ENCODE assay signal across 8 cellular contexts in genomic region chr10:69180525-69181204, GRCh38. TPM values are rescaled to one million over a fixed set of nuclear protein-coding genes. Genes with fewer than 3 reads are reported as not detected.
A peak's percentile ranks its signal among the peaks of the same experiment; 100 is the strongest.
DNase-seq lines count a peak whose midpoint lies in the region; ATAC-seq and TF ChIP-seq lines count a peak whose summit lies in the region.

No MANE protein-coding gene starts in this region.

- peak overlapping the region; percentile 93 for H3K9ac ChIP-seq in neuronal stem cell (ENCODE audit: low read depth, low read length, poor library complexity)

- DNase-seq in Caco-2 (peak; percentile 26 to 59), WTC11 (ENCODE audit: low spot score) (no peak), neuronal stem cell (ENCODE audit: low spot score) (peak; percentile 9), NCI-H1105 (lab: John Stamatoyannopoulos, UW) (no peak), DMS153 (lab: John Stamatoyannopoulos, UW) (no peak)

- H4K8ac ChIP-seq in neuronal stem cell (ENCODE audit: low read depth, low read length): no peak overlapping the region

- H3K18ac ChIP-seq in neuronal stem cell (ENCODE audit: low read length): peak overlapping the region; percentile 83

- TF ChIP-seq CTCF in Caco-2 (IDR thresholded peaks at IDR 0.05; ENCODE audit: insufficient read depth in 1 of 2, low read depth in 1 of 2, low read length in 1 of 2, severe bottlenecking in 1 of 2, unreplicated experiment in 1 of 2) (no peak), WTC11 (IDR thresholded peaks at IDR 0.05) (no peak)

- H2BK15ac ChIP-seq in neuronal stem cell (ENCODE audit: low read length): no peak overlapping the region

- no peak overlapping the region for H3K4ac ChIP-seq in neuronal stem cell (ENCODE audit: low read length)

- H3K4me3 ChIP-seq in Caco-2 (ENCODE audit: low read depth, low read length): peak overlapping the region; percentile 94
- H3K4me3 ChIP-seq in esophagus (ENCODE audit: low read depth in 1 of 2, low read length in 2 of 2): peak overlapping the region; percentile 92 to 94
- H3K4me3 ChIP-seq in neuronal stem cell (ENCODE audit: low read length in 2 of 2): peak overlapping the region; percentile 93 to 99

- H3K14ac ChIP-seq in neuronal stem cell (ENCODE audit: low read length): no peak overlapping the region

- H3K9me3 Mint-ChIP-seq in Caco-2 (ENCODE audit: unreplicated experiment): no peaks in the 10 kb centered on the region
- 0 out of 2 replicates have a peak, but pooled peaks cover 2% of the 10 kb centered on the region for H3K9me3 Mint-ChIP-seq in WTC11

- H3K27ac Mint-ChIP-seq in Caco-2 (ENCODE audit: unreplicated experiment) (peak overlapping the region; percentile 100), WTC11 (peak overlapping the region; percentile 100)

- H3K36me3 Mint-ChIP-seq in Caco-2 (ENCODE audit: insufficient read depth, unreplicated experiment) (peaks cover 27% of the 10 kb centered on the region), WTC11 (no peaks in the 10 kb centered on the region; the same call in 1 of the 2 replicates)

- H3K23ac ChIP-seq in neuronal stem cell (ENCODE audit: low read depth, low read length, poor library complexity): peak overlapping the region; percentile 87

- peak overlapping the region; percentile 83 to 91 for H3K27ac ChIP-seq in esophagus (ENCODE audit: low read depth in 2 of 2, low read length in 1 of 2)
- H3K27ac ChIP-seq in neuronal stem cell (replicated peaks; ENCODE audit: low read length): no peak overlapping the region

- peak overlapping the region; percentile 90 for H2AFZ ChIP-seq in neuronal stem cell (ENCODE audit: low read length)

- no peaks in the 10 kb centered on the region for H3K27me3 Mint-ChIP-seq in Caco-2 (ENCODE audit: insufficient read depth, unreplicated experiment)
- H3K27me3 Mint-ChIP-seq in WTC11 (ENCODE audit: low read depth): no peaks in the 10 kb centered on the region

- H3K4me1 ChIP-seq in Caco-2: no peaks in the 10 kb centered on the region
- no peaks in the 10 kb centered on the region for H3K4me1 ChIP-seq in esophagus (ENCODE audit: control insufficient read depth in 2 of 2, insufficient read depth in 2 of 2, low read length in 1 of 2)
- H3K4me1 ChIP-seq in neuronal stem cell (ENCODE audit: control insufficient read depth in 2 of 2, insufficient read depth in 1 of 2, low read depth in 1 of 2, low read length in 2 of 2): peaks cover 4 to 8% of the 10 kb centered on the region in 2 donors

- H2BK120ac ChIP-seq in neuronal stem cell (ENCODE audit: low read depth, low read length): no peak overlapping the region

- BruUV-seq in Caco-2 (replicated peaks; lab: Mats Ljungman, UMichigan): TSS peak; percentile 37

- ATAC-seq in HG03095 (IDR thresholded peaks at IDR 0.05; ENCODE audit: unreplicated experiment) (peak; percentile 25), WTC11 (no peak), GM18909 (IDR thresholded peaks at IDR 0.05; ENCODE audit: poor library complexity, unreplicated experiment) (no peak)

- no peak overlapping the region for H2BK12ac ChIP-seq in neuronal stem cell (ENCODE audit: low read length)

- peak overlapping the region; percentile 12 for H2AK5ac ChIP-seq in neuronal stem cell (ENCODE audit: low read depth, low read length)

- H3K4me3 Mint-ChIP-seq in Caco-2 (ENCODE audit: unreplicated experiment) (peak overlapping the region; percentile 79), WTC11 (peak overlapping the region; percentile 92)

- POLR2A ChIA-PET in Caco-2 (lab: Charles Lee): interaction anchor here (1.0 kb wide), 1 partner anchor 224 kb away, joined by 3 read pairs; the partner anchor contains the start of gene DDX21
- POLR2A ChIA-PET in WTC11 (lab: Charles Lee): no interaction called here

- H3K36me3 ChIP-seq in Caco-2 (ENCODE audit: control insufficient read depth, insufficient read depth, low read length): peaks cover 2% of the 10 kb centered on the region; the same call in 1 of the 2 replicates
- H3K36me3 ChIP-seq in esophagus (ENCODE audit: control insufficient read depth in 2 of 2, insufficient read depth in 2 of 2, low read length in 1 of 2): peaks cover 0 to 4% of the 10 kb centered on the region in 2 donors
- H3K36me3 ChIP-seq in neuronal stem cell (replicated peaks in 1 of 2; ENCODE audit: control insufficient read depth in 2 of 2, insufficient read depth in 2 of 2, low read length in 2 of 2): peaks cover 0 to 26% of the 10 kb centered on the region in 2 donors

- H3K9me3 ChIP-seq in Caco-2: no peaks in the 10 kb centered on the region
- no peaks in the 10 kb centered on the region for H3K9me3 ChIP-seq in esophagus (ENCODE audit: control insufficient read depth in 2 of 2, insufficient read depth in 1 of 2, low read depth in 1 of 2, low read length in 1 of 2)
- H3K9me3 ChIP-seq in neuronal stem cell (replicated peaks in 1 of 2; ENCODE audit: control insufficient read depth in 2 of 2, insufficient read depth in 1 of 2, low read depth in 1 of 2, low read length in 2 of 2): no peaks in the 10 kb centered on the region

- 2 to 3% methylated on average over 29 of the region's 29 CpGs for WGBS in esophagus, 2 donors
- WGBS in neuronal stem cell (ENCODE audit: extremely low coverage in 2 of 2, insufficient read length in 2 of 2, insufficient replicate concordance in 1 of 2), 2 donors: no CpG with 5 or more reads among the region's 29 CpGs

- H3K27me3 ChIP-seq in Caco-2 (replicated peaks; ENCODE audit: control insufficient read depth, insufficient read depth, low read length): no peaks in the 10 kb centered on the region
- no peaks in the 10 kb centered on the region for H3K27me3 ChIP-seq in esophagus (ENCODE audit: control insufficient read depth in 1 of 2, insufficient read depth in 2 of 2, low read length in 2 of 2)
- H3K27me3 ChIP-seq in neuronal stem cell (ENCODE audit: control insufficient read depth in 3 of 3, insufficient read depth in 3 of 3, low read depth in 1 of 3, low read length in 3 of 3): no peaks in the 10 kb centered on the region

- H3K79me1 ChIP-seq in neuronal stem cell (ENCODE audit: low read depth, low read length): peaks cover 8% of the 10 kb centered on the region

- intact Hi-C loops in Caco-2 (cut with micrococcal nuclease; ENCODE audit: unreplicated experiment): loop anchor here (1.0 kb wide), 1 partner anchor 56 kb away; the partner anchor contains the start of gene VPS26A

- H3K4me2 ChIP-seq in neuronal stem cell (ENCODE audit: insufficient read depth, low read length, poor library complexity, severe bottlenecking): peak overlapping the region; percentile 79

- H4K91ac ChIP-seq in neuronal stem cell (ENCODE audit: low read depth, low read length, poor library complexity): no peak overlapping the region

- CTCF ChIA-PET in Caco-2 (lab: Charles Lee): interaction anchor here (1.0 kb wide), 1 partner anchor 36 kb away, joined by 4 read pairs; no protein-coding TSS in a partner anchor
- CTCF ChIA-PET in WTC11 (lab: Charles Lee): no interaction called here

- H2BK5ac ChIP-seq in neuronal stem cell (ENCODE audit: low read length): no peak overlapping the region

- H3K4me1 Mint-ChIP-seq in Caco-2 (ENCODE audit: low read depth, unreplicated experiment): peaks cover 15% of the 10 kb centered on the region
- peaks cover 13% of the 10 kb centered on the region for H3K4me1 Mint-ChIP-seq in WTC11

TF ChIP-seq in WTC11, 78 proteins besides CTCF, POLR2A, EP300 and RAD21 (continues in another document):
- 0 out of 2 replicates have a peak, but pooled peaks have one; percentile 66 for TF ChIP-seq ZBTB43 (CRISPR knock-in tag; IDR thresholded peaks at IDR 0.05)
- TF ChIP-seq TP53 (CRISPR knock-in tag; IDR thresholded peaks at IDR 0.05): no peak

RNA-seq across cellular contexts. Expression of gene SUPV3L1, which starts 0.6 kb away (rescaled TPM):
- total RNA-seq in Caco-2 (2022) (77.1 and 79.2 TPM in 2 replicates), WTC11 (2021) (41.2 to 43.7 TPM (median 43.0 TPM) in 3 replicates)
- polyA plus RNA-seq in esophagus: 10 to 100 TPM; 23.6 to 40.1 TPM
- polyA plus RNA-seq in neuronal stem cell (2013, experiment 1 of 2): 24.6 TPM
- 23.6 TPM for polyA plus RNA-seq in neuronal stem cell (2013, experiment 2 of 2)

RNA-seq across cellular contexts. Expression of gene HKDC1, which starts 39.5 kb away (rescaled TPM):
- total RNA-seq in Caco-2 (2022): 18.7 and 24.5 TPM in 2 replicates
- 0.09 TPM in 2 of 3 replicates, not detected in the other for total RNA-seq in WTC11 (2021)
- polyA plus RNA-seq in esophagus: under 1 TPM; 0.12 TPM
- polyA plus RNA-seq in neuronal stem cell (2013, experiment 1 of 2): not detected
- not detected for polyA plus RNA-seq in neuronal stem cell (2013, experiment 2 of 2)

RNA-seq across cellular contexts. Expression of gene VPS26A, which starts 56.7 kb away (rescaled TPM):
- 133 and 143 TPM in 2 replicates for total RNA-seq in Caco-2 (2022)
- total RNA-seq in WTC11 (2021): 34.2 to 39.4 TPM (median 37.4 TPM) in 3 replicates
- 10 to 100 TPM; 25.5 to 33.1 TPM for polyA plus RNA-seq in esophagus
- polyA plus RNA-seq in neuronal stem cell (2013, experiment 1 of 2): 44.4 TPM
- 45.6 TPM for polyA plus RNA-seq in neuronal stem cell (2013, experiment 2 of 2)

Comparison
In these comparisons a context has a peak if more than half of its experiments do, and no peak if none do; other contexts are left out.
1. DNase-seq: peak in Caco-2 (2 of 2) and neuronal stem cell (single experiment); none in WTC11 (single experiment), NCI-H1105 (single experiment) and DMS153 (single experiment).
2. RNA of gene HKDC1, which starts 39.5 kb away (total RNA-seq): 18.7 to 24.5 TPM in Caco-2; 0.09 TPM in WTC11; every median in the first group is over 10 times any median in the second.
3. Peak in every context shown above with its lines, with median percentiles within 50 percentile points of each other: H3K4me3 ChIP-seq.